21 cellular contexts compared by ENCODE assay signal in genomic region chr2:11569636-11570035, GRCh38.
"Had no signal": no experiment of that assay in that cellular context is flagged by ENCODE, and none has a peak within 500 bp of the region (broad histone marks: within the 10 kb centered on the region; RNA-seq: fewer than 3 reads in every experiment).

No MANE protein-coding gene starts in this region.

- H3K27me3 ChIP-seq: body of pancreas, cardiac muscle cell, tibial nerve had no signal

- H3K4me3 Mint-ChIP-seq: activated naive CD4-positive, alpha-beta T cell treated with anti-CD3 and anti-CD28 coated beads, Interleukin-2, amount 50 U/mL, for 24 hours; activated T-cell treated with anti-CD3 and anti-CD28 coated beads, Interleukin-2, amount 50 U/mL, for 72 hours; nephron progenitor cell; stimulated activated naive CD8-positive, alpha-beta T cell treated with anti-CD3 and anti-CD28 coated beads, Interleukin-15, Interleukin-2, amounts not matched to agents 100 ng/mL and 50 ng/mL, for 24 hours; T-cell; T-helper 2 cell treated with Interferon-gamma antibody and Interleukin-4, amounts not matched to agents 5 μg/mL and 100 μg/mL, for 36 hours had no signal

- H3K27ac ChIP-seq: body of pancreas, cardiac muscle cell, tibial nerve had no signal

- ATAC-seq: activated T-cell treated with anti-CD3 and anti-CD28 coated beads, Interleukin-2, amount 50 U/mL, for 72 hours; body of pancreas; left lobe of liver; SK-N-SH treated with all-trans-retinoic acid at 6 μM for 48 hours; T-cell had no signal

- H3K4me1 Mint-ChIP-seq: activated naive CD4-positive, alpha-beta T cell treated with anti-CD3 and anti-CD28 coated beads, Interleukin-2, amount 50 U/mL, for 24 hours; T-cell had no signal

- H3K9me3 ChIP-seq: body of pancreas, tibial nerve had no signal

- H3K4me3 ChIP-seq: body of pancreas, cardiac muscle cell, tibial nerve had no signal

- H3K36me3 Mint-ChIP-seq: activated naive CD4-positive, alpha-beta T cell treated with anti-CD3 and anti-CD28 coated beads, Interleukin-2, amount 50 U/mL, for 24 hours; T-cell had no signal

- DNase-seq: activated CD4-positive, alpha-beta T cell treated with anti-CD3 and anti-CD28 coated beads, Interleukin-2, amount 50 U/mL, for 48 hours; activated gamma-delta T cell; activated T-cell treated with anti-CD3 and anti-CD28 coated beads, Interleukin-2, amount 50 U/mL, for 72 hours; anterior cingulate cortex; erythroblast; foreskin fibroblast; nephron progenitor cell; nucleus accumbens; retina; stimulated activated CD4-positive, alpha-beta T cell treated with anti-CD3 and anti-CD28 coated beads, Interleukin-12 subunit alpha, Interleukin-12 subunit beta, amount 100 ng/mL, for 4 hours; stimulated activated CD4-positive, alpha-beta T cell treated with anti-CD3 and anti-CD28 coated beads, Interleukin-4, amount 100 ng/mL, for 4 hours; substantia nigra; T-cell had no signal

- H3K9me3 Mint-ChIP-seq: activated naive CD4-positive, alpha-beta T cell treated with anti-CD3 and anti-CD28 coated beads, Interleukin-2, amount 50 U/mL, for 24 hours; activated T-cell treated with anti-CD3 and anti-CD28 coated beads, Interleukin-2, amount 50 U/mL, for 72 hours; nephron progenitor cell; stimulated activated naive CD8-positive, alpha-beta T cell treated with anti-CD3 and anti-CD28 coated beads, Interleukin-15, Interleukin-2, amounts not matched to agents 100 ng/mL and 50 ng/mL, for 24 hours; T-cell; T-helper 2 cell treated with Interferon-gamma antibody and Interleukin-4, amounts not matched to agents 5 μg/mL and 100 μg/mL, for 36 hours had no signal

- H3K27ac Mint-ChIP-seq: activated naive CD4-positive, alpha-beta T cell treated with anti-CD3 and anti-CD28 coated beads, Interleukin-2, amount 50 U/mL, for 24 hours; activated T-cell treated with anti-CD3 and anti-CD28 coated beads, Interleukin-2, amount 50 U/mL, for 72 hours; stimulated activated naive CD8-positive, alpha-beta T cell treated with anti-CD3 and anti-CD28 coated beads, Interleukin-15, Interleukin-2, amounts not matched to agents 100 ng/mL and 50 ng/mL, for 24 hours; T-cell; T-helper 2 cell treated with Interferon-gamma antibody and Interleukin-4, amounts not matched to agents 5 μg/mL and 100 μg/mL, for 36 hours had no signal

- H3K27me3 Mint-ChIP-seq: stimulated activated naive CD8-positive, alpha-beta T cell treated with anti-CD3 and anti-CD28 coated beads, Interleukin-15, Interleukin-2, amounts not matched to agents 100 ng/mL and 50 ng/mL, for 24 hours had no signal
